ENCODE assay signal across 8 cellular contexts in genomic region chr1:227728059-227728891, GRCh38. TPM values are rescaled to one million over a fixed set of nuclear protein-coding genes. Genes with fewer than 3 reads are reported as not detected.
A peak's percentile ranks its signal among the peaks of the same experiment; 100 is the strongest.
DNase-seq lines count a peak whose midpoint lies in the region; ATAC-seq and TF ChIP-seq lines count a peak whose summit lies in the region.

No MANE protein-coding gene starts in this region.

- peak overlapping the region; percentile 47 to 91 (median 83) for H3K27ac Mint-ChIP-seq in CD4-positive, alpha-beta memory T cell

- no peaks in the 10 kb centered on the region for H3K79me2 ChIP-seq in smooth muscle cell (ENCODE audit: low read depth)

- peaks cover 0 to 1% of the 10 kb centered on the region in 2 donors for H3K27me3 Mint-ChIP-seq in CD4-positive, alpha-beta memory T cell

- H3K4me2 ChIP-seq in smooth muscle cell: peak overlapping the region; percentile 89

- peak; percentile 38 to 67 (median 41) for DNase-seq in CD4-positive, alpha-beta memory T cell
- DNase-seq in NCI-H1417 treated with DMSO at 0.1 percent for 48 hours (lab: John Stamatoyannopoulos, UW): peak; percentile 4
- DNase-seq in T-helper 22 cell (ENCODE audit: low read depth): peak; percentile 64
- peak; percentile 90 to 94 (median 92) for DNase-seq in body of pancreas
- no peak for DNase-seq in smooth muscle cell (lab: John Stamatoyannopoulos, UW; ENCODE audit: unreplicated experiment)
- DNase-seq in GF-D8 (lab: John Stamatoyannopoulos, UW): no peak

- peaks cover 7% of the 10 kb centered on the region for H3F3A ChIP-seq in smooth muscle cell (ENCODE audit: low read depth)

- H3K27ac ChIP-seq in CD4-positive, alpha-beta memory T cell (ENCODE audit: low read depth, low read length): peak overlapping the region; percentile 37
- H3K27ac ChIP-seq in body of pancreas: peak overlapping the region; percentile 71 to 81 (median 78)
- H3K27ac ChIP-seq in iPS-20b (ENCODE audit: low read length): no peak overlapping the region
- H3K27ac ChIP-seq in smooth muscle cell (ENCODE audit: low read depth): no peak overlapping the region

- H3K4me1 Mint-ChIP-seq in CD4-positive, alpha-beta memory T cell: peaks cover 11 to 35% (median 23%) of the 10 kb centered on the region in 4 donors

- peak in 1 of 7 experiments; percentile 16 for TF ChIP-seq CTCF in body of pancreas (IDR thresholded peaks at IDR 0.05)
- TF ChIP-seq CTCF in smooth muscle cell (IDR thresholded peaks at IDR 0.05; ENCODE audit: borderline replicate concordance, insufficient read depth, poor library complexity, severe bottlenecking): no peak

- peaks cover 18% of the 10 kb centered on the region for H3K4me1 ChIP-seq in CD4-positive, alpha-beta memory T cell (ENCODE audit: insufficient read depth, low read length)
- H3K4me1 ChIP-seq in body of pancreas: peaks cover 42% of the 10 kb centered on the region
- peaks cover 10% of the 10 kb centered on the region for H3K4me1 ChIP-seq in iPS-20b (ENCODE audit: insufficient read depth, low read length)
- peaks cover 9% of the 10 kb centered on the region for H3K4me1 ChIP-seq in smooth muscle cell (ENCODE audit: low read depth)

- peaks cover 10% of the 10 kb centered on the region for H3K36me3 ChIP-seq in CD4-positive, alpha-beta memory T cell (ENCODE audit: insufficient read depth, low read length)
- H3K36me3 ChIP-seq in body of pancreas (replicated peaks in 1 of 2; ENCODE audit: insufficient read depth in 1 of 2, low read depth in 2 of 2) (no peaks in the 10 kb centered on the region), iPS-20b (ENCODE audit: insufficient read depth, low read depth, low read length) (peaks cover 22% of the 10 kb centered on the region), smooth muscle cell (ENCODE audit: low read depth) (no peaks in the 10 kb centered on the region)

- no peaks in the 10 kb centered on the region for H4K20me1 ChIP-seq in smooth muscle cell (ENCODE audit: low read depth)

- peaks cover 0 to 6% of the 10 kb centered on the region in 2 donors for H3K36me3 Mint-ChIP-seq in CD4-positive, alpha-beta memory T cell

- ATAC-seq in GM21529 (IDR thresholded peaks at IDR 0.05; ENCODE audit: unreplicated experiment): peak; percentile 40
- peak; percentile 90 for ATAC-seq in body of pancreas

- peaks cover 0 to 13% (median 6%) of the 10 kb centered on the region in 8 donors for H3K9me3 Mint-ChIP-seq in CD4-positive, alpha-beta memory T cell

- POLR2A ChIA-PET in CD4-positive, alpha-beta memory T cell (lab: Charles Lee; ENCODE audit: partially characterized antibody): interaction anchor here (1.0 kb wide), 1 partner anchor 38 kb away, joined by 3 read pairs; no protein-coding TSS in a partner anchor

- WGBS in body of pancreas, 2 donors: 0 to 5% methylated on average over 17 to 34 of the region's 51 CpGs
- 3% methylated on average over 28 of the region's 51 CpGs for WGBS in smooth muscle cell (ENCODE audit: low lambda C conversion rate)

- peak overlapping the region; percentile 69; the same call in 1 of the 2 replicates for H3K9ac ChIP-seq in iPS-20b (ENCODE audit: low read depth, low read length)
- H3K9ac ChIP-seq in smooth muscle cell (ENCODE audit: low read depth): peak overlapping the region; percentile 35

- H2AFZ ChIP-seq in smooth muscle cell (ENCODE audit: low read depth): no peak overlapping the region

- H3K4me3 ChIP-seq in CD4-positive, alpha-beta memory T cell (ENCODE audit: low read length in 2 of 2): peak overlapping the region; percentile 42 to 58
- peak overlapping the region; percentile 22 to 52 for H3K4me3 ChIP-seq in body of pancreas
- peak overlapping the region; percentile 74 for H3K4me3 ChIP-seq in iPS-20b (ENCODE audit: low read length)
- peak overlapping the region; percentile 70 for H3K4me3 ChIP-seq in smooth muscle cell

- peak overlapping the region; percentile 72 to 91 (median 86) for H3K4me3 Mint-ChIP-seq in CD4-positive, alpha-beta memory T cell

- H3K9me3 ChIP-seq in CD4-positive, alpha-beta memory T cell (ENCODE audit: control insufficient read depth in 1 of 2, low read length in 2 of 2): no peaks in the 10 kb centered on the region
- H3K9me3 ChIP-seq in body of pancreas: no peaks in the 10 kb centered on the region
- peaks cover 9% of the 10 kb centered on the region; the same call in 1 of the 2 replicates for H3K9me3 ChIP-seq in iPS-20b (ENCODE audit: insufficient read depth, low read depth, low read length)
- no peaks in the 10 kb centered on the region for H3K9me3 ChIP-seq in smooth muscle cell (replicated peaks; ENCODE audit: low read depth)

- intact Hi-C loops in CD4-positive, alpha-beta memory T cell (cut with micrococcal nuclease): no loop called here
- intact Hi-C loops in body of pancreas (cut with DNase I): no loop called here

- TF ChIP-seq POLR2A in body of pancreas (IDR thresholded peaks at IDR 0.05): peak; percentile 21 to 43 (median 35)

- H3K27me3 ChIP-seq in CD4-positive, alpha-beta memory T cell (ENCODE audit: insufficient read depth, low read length): no peaks in the 10 kb centered on the region
- H3K27me3 ChIP-seq in body of pancreas: no peaks in the 10 kb centered on the region
- H3K27me3 ChIP-seq in iPS-20b (ENCODE audit: insufficient read depth, low read length): no peaks in the 10 kb centered on the region
- H3K27me3 ChIP-seq in smooth muscle cell (ENCODE audit: low read depth): no peaks in the 10 kb centered on the region

- CTCF ChIA-PET in CD4-positive, alpha-beta memory T cell (lab: Charles Lee; ENCODE audit: partially characterized antibody): interaction anchor here (1.7 kb wide), 1 partner anchor 218 kb away, joined by 3 read pairs; no protein-coding TSS in a partner anchor

RNA-seq across cellular contexts. Expression of gene JMJD4, which starts 6.8 kb away (rescaled TPM):
- total RNA-seq in CD4-positive, alpha-beta memory T cell: 10 to 100 TPM; 32.4 to 34.1 TPM
- polyA plus RNA-seq in CD4-positive, alpha-beta memory T cell: 10 to 100 TPM; 22.6 to 26.9 TPM
- 10 to 100 TPM; 13.2 to 15.3 TPM for total RNA-seq in body of pancreas
- 8.5 and 9.0 TPM in 2 replicates for total RNA-seq in smooth muscle cell
- 19.5 and 22.4 TPM in 2 replicates for polyA plus RNA-seq in smooth muscle cell

RNA-seq across cellular contexts. Expression of gene SNAP47, which starts 7.0 kb away (rescaled TPM):
- total RNA-seq in CD4-positive, alpha-beta memory T cell: 10 to 100 TPM; 27.0 to 30.5 TPM
- polyA plus RNA-seq in CD4-positive, alpha-beta memory T cell: 10 to 100 TPM; 46.6 to 53.6 TPM
- total RNA-seq in body of pancreas (10 to 100 TPM; 35.5 to 49.4 TPM), smooth muscle cell (26.2 and 27.6 TPM in 2 replicates)
- 35.6 and 42.4 TPM in 2 replicates for polyA plus RNA-seq in smooth muscle cell

Comparison
In these comparisons a context has a peak if more than half of its experiments do, and no peak if none do; other contexts are left out.
1. DNase-seq: peak in CD4-positive, alpha-beta memory T cell (5 of 5), NCI-H1417 treated with DMSO at 0.1 percent for 48 hours (single experiment), T-helper 22 cell (single experiment) and body of pancreas (4 of 4); none in smooth muscle cell (single experiment) and GF-D8 (single experiment).
2. H3K27ac ChIP-seq: peak in CD4-positive, alpha-beta memory T cell (single experiment) and body of pancreas (4 of 4); none in iPS-20b (single experiment) and smooth muscle cell (single experiment).
3. Peak in every context shown above with its lines, with median percentiles within 50 percentile points of each other: H3K4me3 ChIP-seq.